Comparison of ENCODE assay signal across 1 cellular context in genomic region chr12:118544569-118544968, GRCh38.
TF ChIP-seq lines count a peak whose summit lies in the region.

No MANE protein-coding gene starts in this region.

TF ChIP-seq in K562, 482 proteins besides CTCF, POLR2A, EP300 and RAD21 (continued from another document):
- no peak for TF ChIP-seq CGGBP1 (CRISPR knock-in tag; IDR thresholded peaks at IDR 0.05)
- TF ChIP-seq ETV1 (tag; conservative IDR thresholded peaks at IDR 0.05; ENCODE audit: low read depth): peak; percentile 54; the same call in 1 of the 2 replicates
- TF ChIP-seq ZNF311 (CRISPR knock-in tag; IDR thresholded peaks at IDR 0.05): no peak
- TF ChIP-seq STAG1 (CRISPR knock-in tag; IDR thresholded peaks at IDR 0.05; ENCODE audit: borderline replicate concordance): no peak
- no peak for TF ChIP-seq MTA1 (IDR thresholded peaks at IDR 0.05; ENCODE audit: borderline replicate concordance)
